ENCODE assay signal across 11 cellular contexts in the genomic region with DNA sequence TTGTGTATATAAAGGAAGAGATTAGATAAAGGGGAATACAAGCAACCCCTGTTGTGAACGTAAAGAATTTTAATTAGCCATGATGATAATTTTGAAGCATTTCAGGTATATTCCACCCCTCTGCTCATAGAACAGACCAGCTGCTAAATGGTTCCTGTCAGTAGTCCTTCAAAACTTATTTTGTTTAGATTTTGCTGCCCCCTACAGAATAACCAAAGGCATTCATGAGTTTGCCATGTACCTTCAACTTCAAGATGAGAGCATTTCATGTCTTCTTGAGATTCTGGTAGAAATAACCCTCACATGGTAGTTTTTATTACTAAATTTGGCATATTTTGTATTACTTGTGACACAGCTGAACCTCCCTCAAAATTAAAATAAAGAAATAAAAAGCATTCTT.
DNase-seq lines count a peak whose midpoint lies in the region; ATAC-seq and TF ChIP-seq lines count a peak whose summit lies in the region.
"Had no signal": no experiment of that assay in that cellular context is flagged by ENCODE, and none has a peak within 500 bp of the region (broad histone marks: within the 10 kb centered on the region; RNA-seq: fewer than 3 reads in every experiment).

No MANE protein-coding gene starts in this region.

- TF ChIP-seq POLR2A in upper lobe of left lung (IDR thresholded peaks at IDR 0.05) = no peak

- DNase-seq in SHP77 (lab: John Stamatoyannopoulos, UW) (peak; percentile 28 to 29), SHP77 treated with DMSO at 0.1 percent for 48 hours (lab: John Stamatoyannopoulos, UW) (no peak), NCI-H82 (lab: John Stamatoyannopoulos, UW) (peak; percentile 63), chondrocyte (ENCODE audit: low spot score) (no peak), type B pancreatic cell (ENCODE audit: extremely low spot score, unreplicated experiment) (no peak), upper lobe of left lung (no peak)
- DNase-seq in activated CD4-positive, CD25-positive, alpha-beta regulatory T cell (lab: John Stamatoyannopoulos, UW) = no peak
- DNase-seq: activated T-cell treated with anti-CD3 and anti-CD28 coated beads, Interleukin-2, amount 50 U/mL, for 48 hours had no signal

- H3K4me1 Mint-ChIP-seq in chondrocyte (ENCODE audit: low read depth) (no peaks in the 10 kb centered on the region), type B pancreatic cell (ENCODE audit: unreplicated experiment) (peaks cover 3% of the 10 kb centered on the region)
- H3K4me1 Mint-ChIP-seq: B cell had no signal

- H3K27me3 ChIP-seq in upper lobe of left lung = no peaks in the 10 kb centered on the region
- H3K27me3 ChIP-seq: gastroesophageal sphincter had no signal

- H3K36me3 ChIP-seq in upper lobe of left lung = no peaks in the 10 kb centered on the region
- H3K36me3 ChIP-seq: gastroesophageal sphincter had no signal

- H3K27ac Mint-ChIP-seq in chondrocyte (ENCODE audit: unreplicated experiment) (no peak overlapping the region), type B pancreatic cell (no peak overlapping the region)
- H3K27ac Mint-ChIP-seq: B cell had no signal

- H3K27me3 Mint-ChIP-seq in chondrocyte (ENCODE audit: low read depth) (no peaks in the 10 kb centered on the region), type B pancreatic cell (no peaks in the 10 kb centered on the region)
- H3K27me3 Mint-ChIP-seq: B cell had no signal

- H3K4me1 ChIP-seq in upper lobe of left lung = no peaks in the 10 kb centered on the region
- H3K4me1 ChIP-seq: gastroesophageal sphincter had no signal

- ATAC-seq in upper lobe of left lung (ENCODE audit: low FRiP score in 2 of 2) (no peak), HG02763 (IDR thresholded peaks at IDR 0.05; ENCODE audit: unreplicated experiment) (no peak)
- ATAC-seq: gastroesophageal sphincter had no signal

- no peak overlapping the region for H3K4me3 Mint-ChIP-seq in chondrocyte (ENCODE audit: unreplicated experiment)
- H3K4me3 Mint-ChIP-seq in type B pancreatic cell = no peak overlapping the region
- H3K4me3 Mint-ChIP-seq: B cell had no signal

- H3K27ac ChIP-seq in upper lobe of left lung = no peak overlapping the region
- H3K27ac ChIP-seq: gastroesophageal sphincter had no signal

- TF ChIP-seq CTCF in chondrocyte (IDR thresholded peaks at IDR 0.05) (peak; percentile 82), type B pancreatic cell (conservative IDR thresholded peaks at IDR 0.05) (peak; percentile 68), upper lobe of left lung (IDR thresholded peaks at IDR 0.05) (no peak)

- 22 to 36% methylated on average over 1 of the region's 1 CpG for WGBS in upper lobe of left lung, 2 donors

- H3K9me3 Mint-ChIP-seq in chondrocyte (ENCODE audit: low read depth) = no peaks in the 10 kb centered on the region
- no peaks in the 10 kb centered on the region for H3K9me3 Mint-ChIP-seq in type B pancreatic cell

- no peak overlapping the region for H3K4me3 ChIP-seq in upper lobe of left lung
- H3K4me3 ChIP-seq: gastroesophageal sphincter had no signal

- H3K36me3 Mint-ChIP-seq in chondrocyte (ENCODE audit: low read depth) = no peaks in the 10 kb centered on the region
- H3K36me3 Mint-ChIP-seq in type B pancreatic cell = no peaks in the 10 kb centered on the region

- no peak for TF ChIP-seq EP300 in upper lobe of left lung (IDR thresholded peaks at IDR 0.05)

- peaks cover 0 to 3% (median 0%) of the 10 kb centered on the region in 4 donors for H3K9me3 ChIP-seq in upper lobe of left lung
- H3K9me3 ChIP-seq: gastroesophageal sphincter had no signal

Comparison
In these comparisons a context has a peak if more than half of its experiments do, and no peak if none do; other contexts are left out.
1. DNase-seq: peak in SHP77 (2 of 2) and NCI-H82 (single experiment); none in SHP77 treated with DMSO at 0.1 percent for 48 hours (single experiment), chondrocyte (single experiment), type B pancreatic cell (single experiment), upper lobe of left lung (0 of 2) and activated CD4-positive, CD25-positive, alpha-beta regulatory T cell (0 of 4).
2. CTCF ChIP-seq: peak in chondrocyte (single experiment) and type B pancreatic cell (single experiment); none in upper lobe of left lung (0 of 6).